In genomic region chr20:3210346-3210745, GRCh38 we compare ENCODE assay signal across 1 cellular context.
TF ChIP-seq lines count a peak whose summit lies in the region.

No MANE protein-coding gene starts in this region.

TF ChIP-seq in IMR-90, 13 proteins besides CTCF, POLR2A, EP300 and RAD21:
- TF ChIP-seq ELK1 (IDR thresholded peaks at IDR 0.05; ENCODE audit: borderline replicate concordance, low read depth, low read length) (no peak), MAZ (IDR thresholded peaks at IDR 0.05; ENCODE audit: borderline replicate concordance, low read depth, low read length) (no peak), RFX5 (IDR thresholded peaks at IDR 0.05; ENCODE audit: low read depth, low read length) (no peak), CEBPB (IDR thresholded peaks at IDR 0.05; ENCODE audit: low read depth, low read length) (no peak), MAFK (IDR thresholded peaks at IDR 0.05; ENCODE audit: low read depth, low read length) (no peak), BHLHE40 (IDR thresholded peaks at IDR 0.05; ENCODE audit: low read depth, low read length) (no peak), RCOR1 (IDR thresholded peaks at IDR 0.05; ENCODE audit: insufficient replicate concordance, low read length) (no peak), MXI1 (IDR thresholded peaks at IDR 0.05; ENCODE audit: borderline replicate concordance, low read depth, low read length) (no peak), NFE2L2 (IDR thresholded peaks at IDR 0.05; ENCODE audit: low read depth, low read length) (no peak), SMC3 (IDR thresholded peaks at IDR 0.05; ENCODE audit: low read depth, low read length) (no peak), FOS (IDR thresholded peaks at IDR 0.05; ENCODE audit: low read depth, low read length) (no peak), USF2 (IDR thresholded peaks at IDR 0.05; ENCODE audit: low read depth, low read length) (no peak), CHD1 (IDR thresholded peaks at IDR 0.05; ENCODE audit: low read depth, low read length) (no peak)
